21 cellular contexts compared by ENCODE assay signal in the genomic region with DNA sequence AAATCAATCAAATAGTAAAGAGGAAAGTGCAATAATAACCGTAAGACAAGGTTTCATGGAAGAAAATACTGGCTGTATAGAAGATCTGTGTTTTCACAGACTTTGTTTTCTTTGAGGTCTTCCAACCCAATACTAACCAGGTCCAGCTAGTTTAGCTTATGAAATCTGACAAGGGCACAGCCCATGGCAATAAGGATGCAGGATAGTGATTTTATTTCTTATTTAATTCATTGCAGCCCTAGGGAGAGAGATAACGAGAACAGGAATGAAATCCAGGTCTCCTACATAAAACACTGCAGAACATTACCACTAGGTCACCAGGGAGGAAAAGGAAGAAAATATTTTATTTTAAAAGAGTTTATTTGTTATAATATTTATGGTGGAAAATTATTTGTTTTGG.
"Had no signal": no experiment of that assay in that cellular context is flagged by ENCODE, and none has a peak within 500 bp of the region (broad histone marks: within the 10 kb centered on the region; RNA-seq: fewer than 3 reads in every experiment).

No MANE protein-coding gene starts in this region.

- H3K36me3 ChIP-seq: SJSA1 had no signal

- DNase-seq: KBM-7, MV-4-11, NCI-H1048, NCI-H1105, NCI-H1417, NCI-H1436 treated with DMSO at 0.1 percent for 48 hours, NCI-H1694, NCI-H187 treated with DMSO at 0.1 percent for 48 hours, NCI-H2029 treated with DMSO at 0.1 percent for 48 hours, NCI-H2171, NCI-H226, NCI-H446, NCI-H510A, NCI-H524 treated with DMSO at 0.1 percent for 48 hours, NCI-H69, NCI-H774, Right ventricle myocardium superior, RPMI8226, SIG-M5 had no signal

- H3K4me1 ChIP-seq: SJSA1 had no signal

- H3K27ac ChIP-seq: SJSA1, SK-N-MC had no signal

- H3K27me3 ChIP-seq: SJSA1 had no signal

- H3K9me3 ChIP-seq: SJSA1 had no signal

- H3K4me3 ChIP-seq: SJSA1, SK-N-MC had no signal
